In the genomic region with DNA sequence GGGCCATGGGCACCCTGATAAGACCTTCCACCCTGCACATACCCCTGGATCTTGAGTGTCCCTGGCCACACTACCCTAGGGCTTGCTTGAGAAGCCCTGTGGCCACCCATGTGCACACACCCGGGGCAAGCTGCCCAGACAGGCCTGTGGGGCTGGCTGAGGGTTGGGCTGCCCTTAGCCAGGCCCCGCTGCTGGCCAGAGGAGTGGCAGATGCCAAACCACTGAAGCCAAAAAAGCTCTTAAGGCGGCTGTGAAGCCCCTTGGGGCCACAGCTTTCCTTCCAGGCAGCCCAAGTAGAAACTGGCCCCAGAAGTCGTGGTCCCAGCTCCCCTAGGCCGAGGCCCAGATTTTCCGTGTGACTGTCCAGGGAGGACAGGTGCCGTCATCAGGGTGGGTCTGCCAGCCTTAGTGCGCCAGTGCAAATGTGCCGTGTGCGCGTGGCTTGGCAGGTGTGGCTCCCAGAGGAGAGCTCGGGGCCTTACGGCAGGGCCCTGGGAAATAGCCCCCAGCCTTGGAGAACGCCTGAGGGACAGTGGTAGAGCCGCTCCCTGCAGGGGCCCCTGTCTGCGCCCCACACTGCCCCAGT, we compare ENCODE assay signal across 16 cellular contexts. TPM values are rescaled to one million over a fixed set of nuclear protein-coding genes. Genes with fewer than 3 reads are reported as not detected.
DNase-seq lines count a peak whose midpoint lies in the region; ATAC-seq and TF ChIP-seq lines count a peak whose summit lies in the region.
"Had no signal": no experiment of that assay in that cellular context is flagged by ENCODE, and none has a peak within 500 bp of the region (broad histone marks: within the 10 kb centered on the region; RNA-seq: fewer than 3 reads in every experiment).

No MANE protein-coding gene starts in this region.

- peak; percentile 29 for DNase-seq in GM13976 (ENCODE audit: low spot score)
- DNase-seq in esophagus squamous epithelium (lab: John Stamatoyannopoulos, UW): no peak
- DNase-seq in medulla oblongata (ENCODE audit: extremely low spot score): peak; percentile 64
- no peak for DNase-seq in thoracic aorta (ENCODE audit: low spot score)
- no peak for DNase-seq in NCI-H82 treated with DMSO at 0.1 percent for 48 hours (lab: John Stamatoyannopoulos, UW; ENCODE audit: unreplicated experiment)
- DNase-seq in GM20000 (ENCODE audit: low spot score): no peak
- no peak for DNase-seq in mesendoderm
- DNase-seq: activated B cell treated with CpG ODN at 0.5 μM for 24 hours; activated naive CD8-positive, alpha-beta T cell treated with anti-CD3 and anti-CD28 coated beads for 36 hours; central memory CD4-positive, alpha-beta T cell; endodermal cell; KG1; NCI-H1436; NCI-H345 had no signal

- H3K79me2 ChIP-seq in mesendoderm (ENCODE audit: control insufficient read depth, insufficient read depth, low read length): peaks cover 2% of the 10 kb centered on the region

- H2BK15ac ChIP-seq in mesendoderm (replicated peaks; ENCODE audit: low read depth): no peak overlapping the region

- no peak overlapping the region for H2AK5ac ChIP-seq in mesendoderm (ENCODE audit: low read length)

- no peak overlapping the region for H3K56ac ChIP-seq in mesendoderm (ENCODE audit: low read length)

- H3K79me1 ChIP-seq in mesendoderm (ENCODE audit: low read length): peaks cover 7% of the 10 kb centered on the region

- no peak for TF ChIP-seq POLR2A in esophagus squamous epithelium (IDR thresholded peaks at IDR 0.05)

- no peak overlapping the region for H3K4me2 ChIP-seq in mesendoderm (ENCODE audit: low read length)
- H3K4me2 ChIP-seq: GM23338 had no signal

- H4K5ac ChIP-seq in mesendoderm (ENCODE audit: low read length): no peak overlapping the region

- in situ Hi-C loops in GM13976 (cut with MboI; ENCODE audit: low sequenced_read_pairs, unreplicated experiment): no loop called here

- TF ChIP-seq CTCF in GM13976 (IDR thresholded peaks at IDR 0.05; ENCODE audit: borderline replicate concordance, control extremely low read depth, extremely low read depth, insufficient read depth, missing control alignments) (no peak), esophagus squamous epithelium (IDR thresholded peaks at IDR 0.05) (no peak), thoracic aorta (IDR thresholded peaks at IDR 0.05) (no peak), GM20000 (IDR thresholded peaks at IDR 0.05; ENCODE audit: extremely low read depth, missing control alignments) (no peak)

- H3K9me3 ChIP-seq in esophagus squamous epithelium (no peaks in the 10 kb centered on the region), thoracic aorta (no peaks in the 10 kb centered on the region)
- H3K9me3 ChIP-seq: left lung had no signal

- H3K36me3 ChIP-seq in esophagus squamous epithelium: peaks cover 0 to 35% (median 6%) of the 10 kb centered on the region in 3 donors
- peaks cover 13% of the 10 kb centered on the region for H3K36me3 ChIP-seq in thoracic aorta
- H3K36me3 ChIP-seq in mesendoderm (ENCODE audit: control insufficient read depth, insufficient read depth, low read length): no peaks in the 10 kb centered on the region

- no peak overlapping the region for H3K9ac ChIP-seq in mesendoderm (ENCODE audit: low read length)

- no peak overlapping the region for H3K23ac ChIP-seq in mesendoderm (ENCODE audit: low read length)

- H2BK120ac ChIP-seq in mesendoderm (ENCODE audit: low read depth, low read length): no peak overlapping the region

- intact Hi-C loops in esophagus squamous epithelium (cut with DNase I): no loop called here

- no peak overlapping the region for H2BK5ac ChIP-seq in mesendoderm (ENCODE audit: low read length)

- H3K27me3 ChIP-seq in esophagus squamous epithelium: no peaks in the 10 kb centered on the region
- H3K27me3 ChIP-seq in thoracic aorta (replicated peaks; ENCODE audit: insufficient read depth): no peaks in the 10 kb centered on the region
- H3K27me3 ChIP-seq in mesendoderm (ENCODE audit: insufficient read depth, low read length, poor library complexity): no peaks in the 10 kb centered on the region
- H3K27me3 ChIP-seq: left lung had no signal

- H3K4me1 ChIP-seq in esophagus squamous epithelium: peaks cover 27 to 76% (median 34%) of the 10 kb centered on the region in 3 donors
- peaks cover 10 to 38% of the 10 kb centered on the region in 2 donors for H3K4me1 ChIP-seq in thoracic aorta (ENCODE audit: control insufficient read depth in 1 of 2, low read depth in 2 of 2)
- no peaks in the 10 kb centered on the region for H3K4me1 ChIP-seq in mesendoderm (ENCODE audit: control insufficient read depth, low read depth, low read length)

- no peak overlapping the region for H3K18ac ChIP-seq in mesendoderm (ENCODE audit: low read length)

- no peak for ATAC-seq in thoracic aorta (ENCODE audit: insufficient number of reproducible peaks, low FRiP score, low read depth)
- ATAC-seq: GM23338, left lung had no signal

- WGBS in esophagus squamous epithelium, 2 donors: 66% methylated on average over 4 of the region's 16 CpGs; no CpG with 5 or more reads in 1 of the 2 donors
- WGBS in mesendoderm (ENCODE audit: extremely low coverage, insufficient coverage, low lambda C conversion rate): no CpG with 5 or more reads among the region's 16 CpGs

- H3K4ac ChIP-seq in mesendoderm (ENCODE audit: low read depth, low read length): no peak overlapping the region

- H3K27ac ChIP-seq in esophagus squamous epithelium (peak overlapping the region; percentile 22 to 80 (median 69)), thoracic aorta (peak overlapping the region in 1 of 2 donors; percentile 20), mesendoderm (ENCODE audit: low read depth, low read length) (no peak overlapping the region)

- no peak overlapping the region for H4K8ac ChIP-seq in mesendoderm (ENCODE audit: low read depth, low read length)

- H3K4me3 ChIP-seq in esophagus squamous epithelium (no peak overlapping the region), thoracic aorta (peak overlapping the region; percentile 27), mesendoderm (ENCODE audit: low read length) (no peak overlapping the region)
- H3K4me3 ChIP-seq: GM23338, left lung had no signal

RNA-seq across cellular contexts. Expression of gene CEBPG, which starts 14.8 kb away (rescaled TPM):
- 10 to 100 TPM; 18.5 to 31.6 (median 26.8) TPM for total RNA-seq in esophagus squamous epithelium
- total RNA-seq in thoracic aorta: 10 to 100 TPM; 19.9 to 32.6 TPM
- polyA plus RNA-seq in mesendoderm (2013, experiment 1 of 2): 19.1 TPM
- 19.3 TPM for polyA plus RNA-seq in mesendoderm (2013, experiment 2 of 2)

Comparison
In these comparisons a context has a peak if more than half of its experiments do, and no peak if none do; other contexts are left out.
1. DNase-seq: peak in GM13976 (single experiment) and medulla oblongata (single experiment); none in esophagus squamous epithelium (single experiment), thoracic aorta (single experiment), NCI-H82 treated with DMSO at 0.1 percent for 48 hours (single experiment), GM20000 (single experiment) and mesendoderm (single experiment).